ENCODE assay signal across 8 cellular contexts in the genomic region with DNA sequence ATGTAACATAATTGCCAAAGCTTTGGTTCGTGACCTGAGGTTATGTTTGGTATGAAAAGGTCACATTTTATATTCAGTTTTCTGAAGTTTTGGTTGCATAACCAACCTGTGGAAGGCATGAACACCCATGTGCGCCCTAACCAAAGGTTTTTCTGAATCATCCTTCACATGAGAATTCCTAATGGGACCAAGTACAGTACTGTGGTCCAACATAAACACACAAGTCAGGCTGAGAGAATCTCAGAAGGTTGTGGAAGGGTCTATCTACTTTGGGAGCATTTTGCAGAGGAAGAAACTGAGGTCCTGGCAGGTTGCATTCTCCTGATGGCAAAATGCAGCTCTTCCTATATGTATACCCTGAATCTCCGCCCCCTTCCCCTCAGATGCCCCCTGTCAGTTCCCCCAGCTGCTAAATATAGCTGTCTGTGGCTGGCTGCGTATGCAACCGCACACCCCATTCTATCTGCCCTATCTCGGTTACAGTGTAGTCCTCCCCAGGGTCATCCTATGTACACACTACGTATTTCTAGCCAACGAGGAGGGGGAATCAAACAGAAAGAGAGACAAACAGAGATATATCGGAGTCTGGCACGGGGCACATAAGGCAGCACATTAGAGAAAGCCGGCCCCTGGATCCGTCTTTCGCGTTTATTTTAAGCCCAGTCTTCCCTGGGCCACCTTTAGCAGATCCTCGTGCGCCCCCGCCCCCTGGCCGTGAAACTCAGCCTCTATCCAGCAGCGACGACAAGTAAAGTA. TPM values are rescaled to one million over a fixed set of nuclear protein-coding genes. Genes with fewer than 3 reads are reported as not detected.
DNase-seq lines count a peak whose midpoint lies in the region; ATAC-seq, FAIRE-seq and TF ChIP-seq lines count a peak whose summit lies in the region.

No MANE protein-coding gene starts in this region.

- 10% methylated on average over 19 of the region's 20 CpGs for WGBS in HepG2 (ENCODE audit: low lambda C conversion rate)
- WGBS in thymus = 10% methylated on average over 20 of the region's 20 CpGs

- H3K9me3 ChIP-seq in astrocyte (ENCODE audit: insufficient read depth, low read depth, low read length) (no peaks in the 10 kb centered on the region), HepG2 (ENCODE audit: low read length) (no peaks in the 10 kb centered on the region), thymus (ENCODE audit: control insufficient read depth) (no peaks in the 10 kb centered on the region)

- TF ChIP-seq RAD21 in HepG2 (CRISPR knock-in tag; IDR thresholded peaks at IDR 0.05) = no peak

- peaks cover 66% of the 10 kb centered on the region for H3K27me3 Mint-ChIP-seq in T-helper 2 cell treated with Interferon-gamma antibody and Interleukin-4, amounts not matched to agents 5 μg/mL and 100 μg/mL, for 36 hours (ENCODE audit: low read depth)
- peaks cover 54% of the 10 kb centered on the region for H3K27me3 Mint-ChIP-seq in astrocyte (ENCODE audit: low read depth, unreplicated experiment)

- H3K36me3 Mint-ChIP-seq in T-helper 2 cell treated with Interferon-gamma antibody and Interleukin-4, amounts not matched to agents 5 μg/mL and 100 μg/mL, for 36 hours (ENCODE audit: low read depth) = no peaks in the 10 kb centered on the region
- H3K36me3 Mint-ChIP-seq in astrocyte (ENCODE audit: low read depth, unreplicated experiment) = peaks cover 2% of the 10 kb centered on the region

- peaks cover 7% of the 10 kb centered on the region for H3K4me1 Mint-ChIP-seq in T-helper 2 cell treated with Interferon-gamma antibody and Interleukin-4, amounts not matched to agents 5 μg/mL and 100 μg/mL, for 36 hours (ENCODE audit: low read depth)
- peaks cover 4% of the 10 kb centered on the region for H3K4me1 Mint-ChIP-seq in astrocyte (ENCODE audit: low read depth, unreplicated experiment)

- H3K9ac ChIP-seq in astrocyte (ENCODE audit: low read length) (no peak overlapping the region), HepG2 (ENCODE audit: insufficient read depth, low read depth, low read length) (no peak overlapping the region)

- H4K20me1 ChIP-seq in astrocyte (ENCODE audit: insufficient read depth, low read length) (no peaks in the 10 kb centered on the region), HepG2 (ENCODE audit: insufficient read depth, low read length) (no peaks in the 10 kb centered on the region)

- ATAC-seq in HepG2 (peak; percentile 44), HG03095 (IDR thresholded peaks at IDR 0.05; ENCODE audit: unreplicated experiment) (no peak), GM19467 (IDR thresholded peaks at IDR 0.05; ENCODE audit: unreplicated experiment) (no peak)

- no peak for DNase-seq in T-helper 2 cell treated with Interferon-gamma antibody and Interleukin-4, amounts not matched to agents 5 μg/mL and 100 μg/mL, for 36 hours (ENCODE audit: low spot score)
- no peak for DNase-seq in T-helper 2 cell
- no peak for DNase-seq in astrocyte (ENCODE audit: low read depth)
- DNase-seq in HepG2 (ENCODE audit: low spot score) = no peak
- no peak for DNase-seq in H4 (ENCODE audit: low spot score)

- CTCF ChIA-PET in HepG2 (lab: Yijun Ruan, JAX; ENCODE audit: low intra/inter-chr PET ratio, low total read pairs) = no interaction called here

- H3K79me2 ChIP-seq in astrocyte (ENCODE audit: insufficient read depth, low read length) (no peaks in the 10 kb centered on the region), HepG2 (ENCODE audit: insufficient read depth, low read length) (no peaks in the 10 kb centered on the region)

- no TSS peak for BruUV-seq in HepG2 (replicated peaks; lab: Mats Ljungman, UMichigan)

- H3K27me3 ChIP-seq in astrocyte (ENCODE audit: insufficient read depth, low read length) (peaks cover 56% of the 10 kb centered on the region), HepG2 (ENCODE audit: control insufficient read depth in 1 of 2, insufficient read depth in 2 of 2, low read length in 2 of 2) (peaks cover 10 to 60% of the 10 kb centered on the region in 2 experiments), thymus (ENCODE audit: control insufficient read depth, insufficient read depth) (peaks cover 29% of the 10 kb centered on the region)

- in situ Hi-C loops in HepG2 (cut with HindIII; ENCODE audit: extremely low pct_ligation_motif_present, low pct_unique_long_range_greater_than_20kb) = no loop called here

- peaks cover 15% of the 10 kb centered on the region for H3K4me1 ChIP-seq in astrocyte (ENCODE audit: insufficient read depth, low read length)
- no peaks in the 10 kb centered on the region; the same call in 1 of the 2 replicates for H3K4me1 ChIP-seq in HepG2 (ENCODE audit: insufficient read depth, low read length)
- no peaks in the 10 kb centered on the region for H3K4me1 ChIP-seq in thymus (ENCODE audit: control insufficient read depth, insufficient read depth, low read length)

- intact Hi-C loops in HepG2 (cut with micrococcal nuclease; ENCODE audit: unreplicated experiment) = no loop called here

- TF ChIP-seq POLR2A in HepG2 (IDR thresholded peaks at IDR 0.05; ENCODE audit: insufficient read depth in 1 of 2, low read depth in 2 of 2, low read length in 2 of 2) = no peak

- POLR2A ChIA-PET in HepG2 (lab: Yijun Ruan, JAX) = no interaction called here

- no peaks in the 10 kb centered on the region for H3K36me3 ChIP-seq in astrocyte (ENCODE audit: insufficient read depth, low read length)
- H3K36me3 ChIP-seq in HepG2 (replicated peaks in 1 of 2; ENCODE audit: control insufficient read depth in 1 of 2, insufficient read depth in 2 of 2, low read length in 2 of 2) = no peaks in the 10 kb centered on the region
- H3K36me3 ChIP-seq in thymus (ENCODE audit: control insufficient read depth, insufficient read depth) = no peaks in the 10 kb centered on the region

- no peaks in the 10 kb centered on the region for H3K9me3 Mint-ChIP-seq in T-helper 2 cell treated with Interferon-gamma antibody and Interleukin-4, amounts not matched to agents 5 μg/mL and 100 μg/mL, for 36 hours
- peaks cover 9% of the 10 kb centered on the region for H3K9me3 Mint-ChIP-seq in astrocyte (ENCODE audit: unreplicated experiment)

- H3K4me3 ChIP-seq in astrocyte (ENCODE audit: insufficient read depth, low read depth, low read length) (peak overlapping the region; percentile 13), HepG2 (replicated peaks in 1 of 3; ENCODE audit: insufficient read depth in 1 of 3, low read depth in 2 of 3, low read length in 3 of 3) (peak overlapping the region in 1 of 3 experiments; percentile 54; a peak in 1 of 6 replicates), thymus (ENCODE audit: low read length) (peak overlapping the region; percentile 19)

- H3K4me2 ChIP-seq in astrocyte (ENCODE audit: low read length) (peak overlapping the region; percentile 79), HepG2 (ENCODE audit: low read depth, low read length) (peak overlapping the region; percentile 48)

- TF ChIP-seq EP300 in HepG2 (IDR thresholded peaks at IDR 0.05; ENCODE audit: low read depth in 2 of 2, low read length in 2 of 2) (no peak), HepG2 (CRISPR knock-in tag; IDR thresholded peaks at IDR 0.05; ENCODE audit: borderline replicate concordance) (no peak)

- H3K27ac ChIP-seq in astrocyte (ENCODE audit: low read depth, low read length) = no peak overlapping the region
- no peak overlapping the region for H3K27ac ChIP-seq in HepG2 (ENCODE audit: extremely low read length, insufficient read depth, low read length)
- no peak overlapping the region for H3K27ac ChIP-seq in thymus (ENCODE audit: low read depth)

- TF ChIP-seq CTCF in astrocyte (IDR thresholded peaks at IDR 0.05; ENCODE audit: insufficient read depth, low read depth, low read length) (no peak), HepG2 (CRISPR knock-in tag; IDR thresholded peaks at IDR 0.05) (0 out of 2 replicates have a peak, but pooled peaks have one; percentile 10)

- H3K4me3 Mint-ChIP-seq in T-helper 2 cell treated with Interferon-gamma antibody and Interleukin-4, amounts not matched to agents 5 μg/mL and 100 μg/mL, for 36 hours = peak overlapping the region; percentile 50
- peak overlapping the region; percentile 68 for H3K4me3 Mint-ChIP-seq in astrocyte (ENCODE audit: unreplicated experiment)

- no peak overlapping the region for H3K27ac Mint-ChIP-seq in T-helper 2 cell treated with Interferon-gamma antibody and Interleukin-4, amounts not matched to agents 5 μg/mL and 100 μg/mL, for 36 hours
- H3K27ac Mint-ChIP-seq in astrocyte (ENCODE audit: unreplicated experiment) = no peak overlapping the region

- FAIRE-seq in astrocyte (lab: Jason Lieb, UNC) = no peak
- peak; percentile 4 for FAIRE-seq in HepG2 (lab: Jason Lieb, UNC)

- H2AFZ ChIP-seq in astrocyte (ENCODE audit: low read depth, low read length) = no peak overlapping the region
- no peak overlapping the region for H2AFZ ChIP-seq in HepG2 (ENCODE audit: low read length)

TF ChIP-seq in HepG2, 621 proteins besides CTCF, POLR2A, EP300 and RAD21 (continues in another document):
- TF ChIP-seq SALL2 (CRISPR knock-in tag; IDR thresholded peaks at IDR 0.05) = no peak

RNA-seq across cellular contexts. Expression of a gene that starts 0.5 kb away (rescaled TPM):
- total RNA-seq in astrocyte (0.05 TPM in 2 replicates), HepG2 (2016; rRNA removed; fragmentation: Illumina TruSeq; extraction: Trizol) (not detected in 2 replicates)
- total RNA-seq in HepG2 (2016; cell fraction: cytosol; rRNA removed; fragmentation: Illumina TruSeq; extraction: Trizol; ENCODE audit: low read depth) = not detected in 2 replicates
- total RNA-seq in HepG2 (2016; cell fraction: insoluble cytoplasmic fraction; rRNA removed; fragmentation: Illumina TruSeq; extraction: Trizol) = not detected in 2 replicates
- total RNA-seq in HepG2 (2016; cell fraction: membrane; rRNA removed; fragmentation: Illumina TruSeq; extraction: Trizol) = not detected in 2 replicates
- not detected in 2 replicates for total RNA-seq in HepG2 (2016; cell fraction: nucleus; rRNA removed; fragmentation: Illumina TruSeq; extraction: Trizol)
- polyA plus RNA-seq in HepG2 (2011; rRNA removed) (not detected in 2 replicates), thymus (1.2 TPM)
- polyA plus RNA-seq in HepG2 (2011; cell fraction: cytosol; rRNA removed) = not detected in 2 replicates
- 0.07 TPM in 1 of 2 replicates, not detected in the other for polyA plus RNA-seq in HepG2 (2011; cell fraction: nucleus; rRNA removed)
- 0.04 and 0.07 TPM in 2 replicates for polyA plus RNA-seq in HepG2 (2012)
- not detected in 2 replicates for polyA plus RNA-seq in HepG2 (2016; cell fraction: cytosol; fragmentation: Illumina TruSeq; extraction: Trizol; ENCODE audit: low read depth)
- polyA plus RNA-seq in HepG2 (2016; cell fraction: insoluble cytoplasmic fraction; fragmentation: Illumina TruSeq; extraction: Trizol; ENCODE audit: low read depth) = not detected in 2 replicates
- polyA plus RNA-seq in HepG2 (2016; cell fraction: membrane; fragmentation: Illumina TruSeq; extraction: Trizol; ENCODE audit: low read depth) = not detected in 2 replicates
- not detected in 2 replicates for polyA plus RNA-seq in HepG2 (2016; cell fraction: nucleus; fragmentation: Illumina TruSeq; extraction: Trizol; ENCODE audit: insufficient read depth, low read depth)
- 0.56 TPM in 1 of 2 replicates, not detected in the other for polyA minus RNA-seq in HepG2 (2011; rRNA and poly(A)+ RNA removed; ENCODE audit: low replicate concordance)
- not detected in 2 replicates for polyA minus RNA-seq in HepG2 (2011; cell fraction: cytosol; rRNA and poly(A)+ RNA removed)
- not detected in 2 replicates for polyA minus RNA-seq in HepG2 (2011; cell fraction: nucleus; rRNA and poly(A)+ RNA removed)
- total RNA-seq in H4 (2014; rRNA removed; shearing (Covaris generic)) = not detected in 2 replicates
